Comparison of ENCODE assay signal across 1 cellular context in genomic region chr2:11155326-11156059, GRCh38.
TF ChIP-seq lines count a peak whose summit lies in the region.

Gene SLC66A3 (plus strand): TSS chr2:11155467. CDS start chr2:11155547, 80 bp downstream.

TF ChIP-seq in HepG2, 621 proteins besides CTCF, POLR2A, EP300 and RAD21 (continued from another document and continues in another):
- no peak for TF ChIP-seq PBX3 (CRISPR knock-in tag; IDR thresholded peaks at IDR 0.05; ENCODE audit: borderline replicate concordance)
- TF ChIP-seq MXD4 (CRISPR knock-in tag; IDR thresholded peaks at IDR 0.05), result peak; percentile 47; the same call in 1 of the 2 replicates
- no peak for TF ChIP-seq ZNF282 (IDR thresholded peaks at IDR 0.05; ENCODE audit: partially characterized antibody)
- TF ChIP-seq ZNF709 (CRISPR knock-in tag; IDR thresholded peaks at IDR 0.05), result peak; percentile 84; the same call in 1 of the 2 replicates
- TF ChIP-seq ZNF160 (CRISPR knock-in tag; IDR thresholded peaks at IDR 0.05), result no peak; the same call in 1 of the 2 replicates
- no peak; the same call in 1 of the 2 replicates for TF ChIP-seq ZNF766 (CRISPR knock-in tag; IDR thresholded peaks at IDR 0.05; ENCODE audit: borderline replicate concordance)
- 0 out of 2 replicates have a peak, but pooled peaks have one; percentile 22 for TF ChIP-seq ZNF704 (CRISPR knock-in tag; IDR thresholded peaks at IDR 0.05; ENCODE audit: borderline replicate concordance)
- TF ChIP-seq CREM (IDR thresholded peaks at IDR 0.05), result no peak
- no peak for TF ChIP-seq CREM (CRISPR knock-in tag; IDR thresholded peaks at IDR 0.05)
- peak; percentile 41 for TF ChIP-seq FOXO1 (CRISPR knock-in tag; IDR thresholded peaks at IDR 0.05)
- peak; percentile 75; the same call in 1 of the 2 replicates for TF ChIP-seq ZNF710 (CRISPR knock-in tag; IDR thresholded peaks at IDR 0.05; ENCODE audit: borderline replicate concordance)
- TF ChIP-seq ZNF619 (CRISPR knock-in tag; IDR thresholded peaks at IDR 0.05), result peak; percentile 79; the same call in 1 of the 2 replicates
- TF ChIP-seq KLF9 (CRISPR knock-in tag; IDR thresholded peaks at IDR 0.05; ENCODE audit: low read depth), result peak; percentile 41; the same call in 1 of the 2 replicates
- peak; percentile 33; the same call in 1 of the 2 replicates for TF ChIP-seq BRF2 (CRISPR knock-in tag; IDR thresholded peaks at IDR 0.05)
- peak; percentile 63; the same call in 1 of the 2 replicates for TF ChIP-seq MTF2 (CRISPR knock-in tag; IDR thresholded peaks at IDR 0.05; ENCODE audit: borderline replicate concordance)
- no peak for TF ChIP-seq HOMEZ (CRISPR knock-in tag; IDR thresholded peaks at IDR 0.05; ENCODE audit: low read depth)
- no peak for TF ChIP-seq ZNF580 (CRISPR knock-in tag; IDR thresholded peaks at IDR 0.05; ENCODE audit: borderline replicate concordance, low read depth)
- no peak for TF ChIP-seq FOXP1 (IDR thresholded peaks at IDR 0.05)
- TF ChIP-seq FOXP1 (CRISPR knock-in tag; IDR thresholded peaks at IDR 0.05), result no peak
- TF ChIP-seq ZNF83 (CRISPR knock-in tag; IDR thresholded peaks at IDR 0.05; ENCODE audit: borderline replicate concordance), result no peak
- peak; percentile 50 for TF ChIP-seq MED8 (CRISPR knock-in tag; IDR thresholded peaks at IDR 0.05; ENCODE audit: insufficient replicate concordance)
- peak; percentile 40; the same call in 1 of the 2 replicates for TF ChIP-seq ZNF292 (CRISPR knock-in tag; IDR thresholded peaks at IDR 0.05; ENCODE audit: borderline replicate concordance, low read depth)
- 0 out of 2 replicates have a peak, but pooled peaks have one; percentile 54 for TF ChIP-seq ZNF770 (CRISPR knock-in tag; IDR thresholded peaks at IDR 0.05)
- TF ChIP-seq ZNF333 (CRISPR knock-in tag; IDR thresholded peaks at IDR 0.05; ENCODE audit: borderline replicate concordance), result peak; percentile 74; the same call in 1 of the 2 replicates
- TF ChIP-seq ZNF230 (CRISPR knock-in tag; IDR thresholded peaks at IDR 0.05), result no peak
- no peak for TF ChIP-seq ZNF235 (CRISPR knock-in tag; IDR thresholded peaks at IDR 0.05; ENCODE audit: borderline replicate concordance)
- TF ChIP-seq ZNF143 (CRISPR knock-in tag; IDR thresholded peaks at IDR 0.05), result no peak
- peak; percentile 77 for TF ChIP-seq ZNF331 (CRISPR knock-in tag; IDR thresholded peaks at IDR 0.05)
- TF ChIP-seq SMYD3 (CRISPR knock-in tag; IDR thresholded peaks at IDR 0.05), result no peak
- TF ChIP-seq ZNF878 (CRISPR knock-in tag; IDR thresholded peaks at IDR 0.05), result no peak; the same call in 1 of the 2 replicates
- no peak for TF ChIP-seq TRIM22 (IDR thresholded peaks at IDR 0.05)
- TF ChIP-seq POGZ (CRISPR knock-in tag; IDR thresholded peaks at IDR 0.05), result peak; percentile 57; the same call in 1 of the 2 replicates
- 0 out of 2 replicates have a peak, but pooled peaks have one; percentile 20 for TF ChIP-seq HINFP (CRISPR knock-in tag; IDR thresholded peaks at IDR 0.05; ENCODE audit: low read depth)
- no peak for TF ChIP-seq CSRNP1 (CRISPR knock-in tag; IDR thresholded peaks at IDR 0.05)
- TF ChIP-seq MBNL3 (CRISPR knock-in tag; conservative IDR thresholded peaks at IDR 0.05), result no peak
- TF ChIP-seq ZBTB44 (CRISPR knock-in tag; IDR thresholded peaks at IDR 0.05), result no peak
- TF ChIP-seq ZNF740 (CRISPR knock-in tag; IDR thresholded peaks at IDR 0.05), result no peak
- peak; percentile 85; the same call in 1 of the 2 replicates for TF ChIP-seq ZNF343 (CRISPR knock-in tag; IDR thresholded peaks at IDR 0.05)
- no peak for TF ChIP-seq ZNF510 (CRISPR knock-in tag; IDR thresholded peaks at IDR 0.05; ENCODE audit: low read depth)
- no peak for TF ChIP-seq REPIN1 (CRISPR knock-in tag; IDR thresholded peaks at IDR 0.05; ENCODE audit: borderline replicate concordance, low read depth)
- TF ChIP-seq ZNF607 (CRISPR knock-in tag; IDR thresholded peaks at IDR 0.05; ENCODE audit: borderline replicate concordance), result peak; percentile 71; the same call in 1 of the 2 replicates
- TF ChIP-seq SP1 (IDR thresholded peaks at IDR 0.05), result no peak
- peak; percentile 64; the same call in 1 of the 2 replicates for TF ChIP-seq SP1 (CRISPR knock-in tag; IDR thresholded peaks at IDR 0.05)
- peak; percentile 66; the same call in 1 of the 2 replicates for TF ChIP-seq RNF2 (conservative IDR thresholded peaks at IDR 0.05; ENCODE audit: low read depth)
- TF ChIP-seq ZNF713 (CRISPR knock-in tag; IDR thresholded peaks at IDR 0.05), result 0 out of 2 replicates have a peak, but pooled peaks have one; percentile 85
- TF ChIP-seq TP53 (CRISPR knock-in tag; conservative IDR thresholded peaks at IDR 0.05), result no peak
- no peak; the same call in 1 of the 2 replicates for TF ChIP-seq ZFP36L1 (CRISPR knock-in tag; IDR thresholded peaks at IDR 0.05)
- TF ChIP-seq ZNF3 (CRISPR knock-in tag; IDR thresholded peaks at IDR 0.05), result no peak
- TF ChIP-seq ZNF773 (CRISPR knock-in tag; IDR thresholded peaks at IDR 0.05; ENCODE audit: borderline replicate concordance), result 0 out of 2 replicates have a peak, but pooled peaks have one; percentile 41
- TF ChIP-seq SNRNP70 (IDR thresholded peaks at IDR 0.05; ENCODE audit: low read depth, low read length), result no peak
